Comparison of ENCODE assay signal across 8 cellular contexts in genomic region chr11:62444271-62444833, GRCh38. TPM values are rescaled to one million over a fixed set of nuclear protein-coding genes. Genes with fewer than 3 reads are reported as not detected.
DNase-seq lines count a peak whose midpoint lies in the region; ATAC-seq and TF ChIP-seq lines count a peak whose summit lies in the region.

No MANE protein-coding gene starts in this region.

- ATAC-seq in activated B cell treated with CpG ODN at 0.5 μM for 24 hours (ENCODE audit: low read depth): peak; percentile 86
- peak; percentile 96 for ATAC-seq in memory B cell (ENCODE audit: low read depth)
- no peak for ATAC-seq in GM18505 (IDR thresholded peaks at IDR 0.05; ENCODE audit: unreplicated experiment)
- ATAC-seq in GM19452 (IDR thresholded peaks at IDR 0.05; ENCODE audit: unreplicated experiment): no peak

- H3K9me3 ChIP-seq in CD8-positive, alpha-beta memory T cell (ENCODE audit: low read length): no peaks in the 10 kb centered on the region

- H3K4me3 Mint-ChIP-seq in CD8-positive, alpha-beta memory T cell: peak overlapping the region in 6 of 7 donors; percentile 36 to 71 (median 44)
- peak overlapping the region; percentile 83 for H3K4me3 Mint-ChIP-seq in activated B cell treated with CpG ODN at 0.5 μM for 24 hours
- peak overlapping the region; percentile 90 for H3K4me3 Mint-ChIP-seq in memory B cell

- H3K27ac Mint-ChIP-seq in CD8-positive, alpha-beta memory T cell: peak overlapping the region in 2 of 8 donors; percentile 22 to 51
- peak overlapping the region; percentile 95 for H3K27ac Mint-ChIP-seq in activated B cell treated with CpG ODN at 0.5 μM for 24 hours
- peak overlapping the region; percentile 94 for H3K27ac Mint-ChIP-seq in memory B cell

- H3K27ac ChIP-seq in CD8-positive, alpha-beta memory T cell (ENCODE audit: low read depth, low read length): no peak overlapping the region
- peak overlapping the region in 57 of 59 donors; percentile 7 to 94 (median 81) for H3K27ac ChIP-seq in dorsolateral prefrontal cortex

- no peaks in the 10 kb centered on the region for H3K36me3 ChIP-seq in CD8-positive, alpha-beta memory T cell (ENCODE audit: insufficient read depth, low read length)

- no peaks in the 10 kb centered on the region for H3K27me3 ChIP-seq in CD8-positive, alpha-beta memory T cell (ENCODE audit: insufficient read depth, low read length, poor library complexity, severe bottlenecking)
- H3K27me3 ChIP-seq in dorsolateral prefrontal cortex: peaks cover 0 to 3% (median 0%) of the 10 kb centered on the region in 45 donors

- peaks cover 18 to 38% of the 10 kb centered on the region in 2 donors for H3K27me3 Mint-ChIP-seq in CD8-positive, alpha-beta memory T cell
- H3K27me3 Mint-ChIP-seq in activated B cell treated with CpG ODN at 0.5 μM for 24 hours: no peaks in the 10 kb centered on the region
- H3K27me3 Mint-ChIP-seq in memory B cell: peaks cover 7% of the 10 kb centered on the region

- no peak for DNase-seq in CD8-positive, alpha-beta memory T cell
- DNase-seq in NCI-H1105 treated with DMSO at 0.1 percent for 48 hours (lab: John Stamatoyannopoulos, UW): peak; percentile 48
- DNase-seq in activated B cell treated with CpG ODN at 0.5 μM for 24 hours: peak; percentile 58
- DNase-seq in dorsolateral prefrontal cortex: peak; percentile 44 to 75 (median 62)
- DNase-seq in memory B cell (ENCODE audit: low spot score in 2 of 2): peak; percentile 64 to 66
- peak; percentile 13 for DNase-seq in stimulated activated CD8-positive, alpha-beta memory T cell treated with anti-CD3 and anti-CD28 coated beads, Interleukin-4, amount 100 ng/mL, for 24 hours (ENCODE audit: low read depth)

- intact Hi-C loops in activated B cell treated with CpG ODN at 0.5 μM for 24 hours (cut with micrococcal nuclease) (loop anchor here (1.0 to 2.0 kb wide), 2 partner anchors 97 to 108 kb away; partner anchors contain the start of gene ASRGL1), dorsolateral prefrontal cortex (cut with DNase I) (no loop called here)

- CTCF ChIA-PET in CD8-positive, alpha-beta memory T cell (lab: Charles Lee): interaction anchor here (1.1 to 1.8 kb wide), 3 partner anchors 20 to 114 kb away, joined by 3 to 6 read pairs (median 3); no protein-coding TSS in a partner anchor
- CTCF ChIA-PET in activated B cell treated with CpG ODN at 0.5 μM for 24 hours (lab: Charles Lee): interaction anchor here (0.5 to 2.3 kb wide), 10 partner anchors 8 to 155 kb away, joined by 3 to 30 read pairs (median 4); partner anchors contain the start of gene TUT1

- H3K4me1 ChIP-seq in CD8-positive, alpha-beta memory T cell (ENCODE audit: insufficient read depth, low read length): peaks cover 10% of the 10 kb centered on the region

- peaks cover 0 to 8% (median 0%) of the 10 kb centered on the region in 3 donors for H3K4me1 Mint-ChIP-seq in CD8-positive, alpha-beta memory T cell
- H3K4me1 Mint-ChIP-seq in activated B cell treated with CpG ODN at 0.5 μM for 24 hours (peaks cover 29% of the 10 kb centered on the region), memory B cell (peaks cover 20% of the 10 kb centered on the region)

- H3K36me3 Mint-ChIP-seq in CD8-positive, alpha-beta memory T cell: peaks cover 0 to 8% (median 4%) of the 10 kb centered on the region in 3 donors
- H3K36me3 Mint-ChIP-seq in activated B cell treated with CpG ODN at 0.5 μM for 24 hours (ENCODE audit: low read depth): no peaks in the 10 kb centered on the region
- peaks cover 1% of the 10 kb centered on the region for H3K36me3 Mint-ChIP-seq in memory B cell

- TF ChIP-seq POLR2A in GM18505 (IDR thresholded peaks at IDR 0.05; ENCODE audit: borderline replicate concordance, extremely low read depth, insufficient read depth, insufficient read length): no peak

- TF ChIP-seq CTCF in activated B cell treated with CpG ODN at 0.5 μM for 24 hours (IDR thresholded peaks at IDR 0.05) (no peak), dorsolateral prefrontal cortex (IDR thresholded peaks at IDR 0.05 in 54 of 56, conservative IDR thresholded peaks at IDR 0.05 in 2 of 56; ENCODE audit: low read depth in 1 of 56, partially characterized antibody in 56 of 56) (peak in 5 of 56 donors; percentile 1 to 25 (median 14))

- POLR2A ChIA-PET in CD8-positive, alpha-beta memory T cell (lab: Charles Lee): interaction anchor here (0.5 kb wide), 1 partner anchor 398 kb away, joined by 3 read pairs; no protein-coding TSS in a partner anchor
- POLR2A ChIA-PET in activated B cell treated with CpG ODN at 0.5 μM for 24 hours (lab: Charles Lee): interaction anchor here (0.5 to 2.5 kb wide), 20 partner anchors 9 to 1140 kb away, joined by 3 to 31 read pairs (median 6); partner anchors contain the start of genes AHNAK, C11orf98, CSKMT and EEF1G

- H3K9me3 Mint-ChIP-seq in CD8-positive, alpha-beta memory T cell: no peaks in the 10 kb centered on the region
- H3K9me3 Mint-ChIP-seq in activated B cell treated with CpG ODN at 0.5 μM for 24 hours: no peaks in the 10 kb centered on the region
- no peaks in the 10 kb centered on the region for H3K9me3 Mint-ChIP-seq in memory B cell

- H3K4me3 ChIP-seq in CD8-positive, alpha-beta memory T cell (ENCODE audit: low read length): no peak overlapping the region
- H3K4me3 ChIP-seq in dorsolateral prefrontal cortex: peak overlapping the region; percentile 8 to 76 (median 58)

RNA-seq across cellular contexts. Expression of gene SCGB1A1, which starts 25.5 kb away (rescaled TPM):
- not detected for total RNA-seq in CD8-positive, alpha-beta memory T cell
- not detected for polyA plus RNA-seq in CD8-positive, alpha-beta memory T cell
- not detected in 2 replicates for total RNA-seq in activated B cell treated with CpG ODN at 0.5 μM for 24 hours
- total RNA-seq in dorsolateral prefrontal cortex: 1 to 10 TPM in 15 of 120 experiments, not detected in 105; 1.1 to 3.2 (median 1.4) TPM

Comparison
In these comparisons a context has a peak if more than half of its experiments do, and no peak if none do; other contexts are left out.
1. DNase-seq: peak in NCI-H1105 treated with DMSO at 0.1 percent for 48 hours (single experiment), activated B cell treated with CpG ODN at 0.5 μM for 24 hours (single experiment), dorsolateral prefrontal cortex (10 of 10), memory B cell (2 of 2) and stimulated activated CD8-positive, alpha-beta memory T cell treated with anti-CD3 and anti-CD28 coated beads, Interleukin-4, amount 100 ng/mL, for 24 hours (single experiment); none in CD8-positive, alpha-beta memory T cell (0 of 5).
2. ATAC-seq: peak in activated B cell treated with CpG ODN at 0.5 μM for 24 hours (single experiment) and memory B cell (single experiment); none in GM18505 (single experiment) and GM19452 (single experiment).
3. Peak in every context shown above with its lines, with median percentiles within 50 percentile points of each other: H3K4me3 Mint-ChIP-seq.